ENCODE assay signal across 8 cellular contexts in the genomic region with DNA sequence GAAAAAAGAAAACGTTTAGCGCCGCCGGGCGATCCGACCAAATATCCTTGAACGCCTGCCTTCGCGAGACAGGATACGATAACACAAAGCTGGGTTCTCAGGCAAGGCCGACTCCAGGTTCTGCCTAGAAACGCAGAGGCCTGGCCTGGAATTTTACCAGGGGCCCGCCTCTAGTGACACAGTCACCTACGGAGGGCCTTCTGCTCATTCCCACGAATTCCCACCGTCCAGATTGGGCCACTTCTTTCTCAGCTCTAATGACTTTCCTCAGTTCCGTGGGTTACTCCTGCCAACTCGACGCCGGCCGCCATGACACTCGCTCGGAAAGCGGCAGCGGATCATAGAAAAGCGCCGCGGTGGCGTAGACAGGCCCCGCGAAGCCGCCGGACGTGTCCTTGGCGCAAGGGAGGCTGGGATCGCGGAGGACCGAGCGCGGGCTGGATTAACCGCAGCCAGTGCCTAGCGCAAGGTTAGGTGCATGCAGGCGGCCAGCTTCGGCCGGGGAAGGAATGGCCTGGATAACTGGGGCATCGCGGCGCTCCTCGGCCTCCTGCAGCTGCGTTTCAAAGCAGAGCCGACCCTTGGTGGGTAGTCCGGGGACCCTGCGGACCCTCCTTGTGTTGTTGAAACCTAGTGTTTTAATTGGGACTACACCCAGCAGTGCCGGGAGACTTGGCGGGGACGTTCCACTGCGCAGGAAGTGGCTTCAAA.
DNase-seq lines count a peak whose midpoint lies in the region; TF ChIP-seq lines count a peak whose summit lies in the region.

Gene TRIP11, minus strand, starts transcription at position 340 of the 711 bp plus-strand sequence. CDS start 374 bp downstream, outside the sequence.

- no peaks in the 10 kb centered on the region for H3K27me3 Mint-ChIP-seq in nephron (ENCODE audit: low read depth)
- H3K27me3 Mint-ChIP-seq in stimulated activated naive CD8-positive, alpha-beta T cell treated with anti-CD3 and anti-CD28 coated beads, Interleukin-15, Interleukin-2, amounts not matched to agents 100 ng/mL and 50 ng/mL, for 24 hours: no peaks in the 10 kb centered on the region

- peak within 1 kb of the TSS; percentile 94 for H3K4me3 ChIP-seq in LNCaP clone FGC (ENCODE audit: low read depth, low read length)
- H3K4me3 ChIP-seq in fibroblast of pulmonary artery (replicated peaks; ENCODE audit: low read depth, low read length): peak within 1 kb of the TSS; percentile 95

- no peak for TF ChIP-seq CTCF in LNCaP clone FGC (IDR thresholded peaks at IDR 0.05; ENCODE audit: control insufficient read depth, extremely low read depth, insufficient read depth)
- no peak for TF ChIP-seq CTCF in fibroblast of pulmonary artery (IDR thresholded peaks at IDR 0.05; ENCODE audit: low read length, missing control alignments)
- TF ChIP-seq CTCF in nephron (IDR thresholded peaks at IDR 0.05; ENCODE audit: unreplicated experiment in 3 of 3): no peak

- peak within 1 kb of the TSS; percentile 100 for H3K27ac Mint-ChIP-seq in nephron
- H3K27ac Mint-ChIP-seq in stimulated activated naive CD8-positive, alpha-beta T cell treated with anti-CD3 and anti-CD28 coated beads, Interleukin-15, Interleukin-2, amounts not matched to agents 100 ng/mL and 50 ng/mL, for 24 hours: peak within 1 kb of the TSS; percentile 97

- no peaks in the 10 kb centered on the region for H3K9me3 Mint-ChIP-seq in nephron
- no peaks in the 10 kb centered on the region for H3K9me3 Mint-ChIP-seq in stimulated activated naive CD8-positive, alpha-beta T cell treated with anti-CD3 and anti-CD28 coated beads, Interleukin-15, Interleukin-2, amounts not matched to agents 100 ng/mL and 50 ng/mL, for 24 hours

- peak; percentile 100 for TF ChIP-seq POLR2A in Raji (IDR thresholded peaks at IDR 0.05; ENCODE audit: insufficient read depth, low read depth, low read length)

- DNase-seq in EH (ENCODE audit: low read depth): peak; percentile 92
- peak; percentile 58 for DNase-seq in GOT3 (lab: John Stamatoyannopoulos, UW)
- peak; percentile 78 for DNase-seq in LNCaP clone FGC (ENCODE audit: low read depth)
- peak; percentile 92 for DNase-seq in activated T-helper 9 cell treated with anti-CD3 and anti-CD28 coated beads, Interleukin-2, amount 50 U/mL, for 16 hours (ENCODE audit: low read depth)
- DNase-seq in fibroblast of pulmonary artery (ENCODE audit: low read depth): peak; percentile 95

- H3K4me3 Mint-ChIP-seq in nephron: peak within 1 kb of the TSS; percentile 93 to 97 (median 96)
- H3K4me3 Mint-ChIP-seq in stimulated activated naive CD8-positive, alpha-beta T cell treated with anti-CD3 and anti-CD28 coated beads, Interleukin-15, Interleukin-2, amounts not matched to agents 100 ng/mL and 50 ng/mL, for 24 hours: peak within 1 kb of the TSS; percentile 96

- peaks cover 8% of the 10 kb centered on the region for H3K36me3 Mint-ChIP-seq in nephron (ENCODE audit: low read depth)
- peaks cover 11% of the 10 kb centered on the region for H3K36me3 Mint-ChIP-seq in stimulated activated naive CD8-positive, alpha-beta T cell treated with anti-CD3 and anti-CD28 coated beads, Interleukin-15, Interleukin-2, amounts not matched to agents 100 ng/mL and 50 ng/mL, for 24 hours (ENCODE audit: low read depth)

- H3K4me1 Mint-ChIP-seq in nephron: peaks cover 34% of the 10 kb centered on the region
- H3K4me1 Mint-ChIP-seq in stimulated activated naive CD8-positive, alpha-beta T cell treated with anti-CD3 and anti-CD28 coated beads, Interleukin-15, Interleukin-2, amounts not matched to agents 100 ng/mL and 50 ng/mL, for 24 hours (ENCODE audit: low read depth): peaks cover 37% of the 10 kb centered on the region

Comparison
In these comparisons a context has a peak if more than half of its experiments do, and no peak if none do; other contexts are left out.
1. Peak in every context shown above with its lines: DNase-seq and H3K4me3 ChIP-seq.